Comparison of ENCODE assay signal across 1 cellular context in the genomic region with DNA sequence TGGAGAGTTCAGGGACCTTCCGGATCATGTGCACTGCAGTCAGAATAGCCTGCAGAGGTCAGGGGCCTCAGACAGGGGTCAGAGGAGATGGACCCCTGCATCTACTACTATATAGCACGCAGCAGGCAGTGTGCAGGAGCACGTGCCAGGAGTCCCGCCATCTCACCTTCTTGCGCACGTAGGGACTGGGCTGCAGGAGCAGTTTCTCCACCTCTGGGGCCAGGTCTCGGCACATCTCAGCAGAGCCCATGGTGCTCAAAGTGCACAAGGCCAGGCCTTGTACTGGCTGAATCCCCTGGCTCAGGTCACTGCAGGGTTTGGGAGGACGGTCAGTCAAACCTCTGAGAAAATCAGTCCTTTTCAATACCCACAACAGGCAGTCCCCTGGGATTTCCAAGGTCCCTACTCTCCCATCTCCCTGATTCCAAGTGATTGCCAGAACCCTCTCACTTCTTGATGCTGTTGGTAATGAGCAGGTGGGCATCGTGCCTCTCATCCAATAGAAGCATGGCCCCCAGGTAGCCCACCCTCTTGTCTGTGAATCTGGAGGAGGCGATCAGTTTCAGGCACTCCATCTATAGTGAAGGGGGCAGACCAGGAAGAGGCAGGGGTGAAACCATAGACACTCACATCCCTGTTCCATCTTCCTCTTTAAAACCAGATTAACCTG.
TF ChIP-seq lines count a peak whose summit lies in the region.

No MANE protein-coding gene starts in this region.

TF ChIP-seq in K562, 482 proteins besides CTCF, POLR2A, EP300 and RAD21:
- TF ChIP-seq POLR2G (IDR thresholded peaks at IDR 0.05; ENCODE audit: low read depth, low read length) (peak; percentile 11; the same call in 1 of the 2 replicates), ZNF699 (CRISPR knock-in tag; IDR thresholded peaks at IDR 0.05; ENCODE audit: insufficient replicate concordance) (no peak)
